15 cellular contexts compared by ENCODE assay signal in the genomic region with DNA sequence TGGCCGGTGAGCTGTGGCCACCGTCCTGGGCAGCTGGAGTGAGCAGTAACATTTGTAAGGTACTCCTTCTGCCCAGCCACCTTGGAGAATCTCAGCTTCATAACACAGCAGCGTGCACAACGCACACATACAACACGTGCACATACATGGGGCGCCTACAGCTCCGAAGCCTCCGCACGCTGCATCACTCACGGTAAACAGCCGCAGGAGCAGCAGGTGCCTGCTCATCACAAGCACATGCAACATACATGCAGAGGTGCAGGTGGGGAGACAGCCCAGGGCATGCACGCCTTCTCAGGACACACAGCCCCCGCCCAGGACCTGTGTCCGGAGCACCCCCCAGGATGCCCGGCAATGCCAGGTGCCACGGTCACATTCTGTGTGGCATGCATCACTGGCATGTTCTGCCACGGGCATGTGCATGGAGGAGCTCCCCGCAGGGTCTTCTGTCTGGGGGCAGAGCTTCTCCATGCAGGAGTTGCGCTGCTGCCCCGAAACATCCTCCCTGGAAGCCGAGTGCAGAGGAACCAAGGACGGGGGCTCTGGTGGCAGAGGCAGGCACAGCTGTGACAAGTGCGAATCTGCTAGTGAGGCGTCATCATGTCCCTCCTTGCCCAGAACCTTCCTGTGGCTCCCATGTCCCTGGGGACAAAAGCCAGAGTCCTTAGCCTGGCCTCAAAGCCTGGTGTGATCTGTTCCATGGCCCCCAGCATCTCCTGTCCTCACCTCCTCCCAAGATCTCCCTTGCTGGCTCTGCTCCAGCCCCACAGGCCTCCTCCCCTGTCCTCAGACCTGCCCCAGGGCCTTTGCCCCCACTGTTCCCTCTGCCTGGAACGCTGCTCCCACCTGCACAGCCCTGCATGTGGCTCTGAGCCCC.
DNase-seq lines count a peak whose midpoint lies in the region; ATAC-seq, FAIRE-seq and TF ChIP-seq lines count a peak whose summit lies in the region.
"Had no signal": no experiment of that assay in that cellular context is flagged by ENCODE, and none has a peak within 500 bp of the region (broad histone marks: within the 10 kb centered on the region; RNA-seq: fewer than 3 reads in every experiment).

No MANE protein-coding gene starts in this region.

- H4K8ac ChIP-seq in IMR-90 (ENCODE audit: low read depth in 2 of 2, low read length in 2 of 2), result no peak overlapping the region

- H3K9me3 ChIP-seq in IMR-90 (ENCODE audit: control insufficient read depth, insufficient read depth, low read length) (no peaks in the 10 kb centered on the region), pancreas (no peaks in the 10 kb centered on the region)
- H3K9me3 ChIP-seq: A549, gastrocnemius medialis had no signal

- no peak overlapping the region for H2AFZ ChIP-seq in IMR-90 (replicated peaks; ENCODE audit: low read length, poor library complexity)

- H3K4me3 Mint-ChIP-seq in activated CD8-positive, alpha-beta memory T cell treated with anti-CD3 and anti-CD28 coated beads, Interleukin-2, amount 10 ng/mL, durations not matched to agents 7 days and 5 days, result no peak overlapping the region
- H3K4me3 Mint-ChIP-seq in activated T-helper 17 cell treated with anti-CD3 and anti-CD28 coated beads, Interleukin-2, amount 50 U/mL, for 72 hours, result no peak overlapping the region
- H3K4me3 Mint-ChIP-seq: CD8-positive, alpha-beta memory T cell; central memory CD8-positive, alpha-beta T cell had no signal

- H2BK15ac ChIP-seq in IMR-90 (ENCODE audit: low read depth, low read length), result no peak overlapping the region

- in situ Hi-C loops in IMR-90 (cut with MboI; ENCODE audit: low sequenced_read_pairs), result no loop called here

- no peak for TF ChIP-seq RAD21 in IMR-90 (IDR thresholded peaks at IDR 0.05; ENCODE audit: low read length)

- H3K14ac ChIP-seq in IMR-90 (replicated peaks; ENCODE audit: low read depth, low read length), result no peak overlapping the region

- H3K27me3 ChIP-seq in IMR-90 (ENCODE audit: control insufficient read depth, insufficient read depth, low read length) (no peaks in the 10 kb centered on the region), pancreas (no peaks in the 10 kb centered on the region)
- H3K27me3 ChIP-seq: gastrocnemius medialis had no signal

- POLR2A ChIA-PET in IMR-90 (lab: Charles Lee; ENCODE audit: unreplicated experiment), result no interaction called here

- H3K4me3 ChIP-seq in IMR-90 (ENCODE audit: insufficient read depth, low read depth, low read length), result no peak overlapping the region
- H3K4me3 ChIP-seq in pancreas, result no peak overlapping the region
- H3K4me3 ChIP-seq: A549, gastrocnemius medialis had no signal

- H3K36me3 ChIP-seq in IMR-90 (ENCODE audit: control insufficient read depth, insufficient read depth, low read length) (peaks cover 1% of the 10 kb centered on the region; the same call in 1 of the 2 replicates), pancreas (no peaks in the 10 kb centered on the region)
- H3K36me3 ChIP-seq: gastrocnemius medialis had no signal

- no peak overlapping the region for H3K18ac ChIP-seq in IMR-90 (ENCODE audit: low read depth, low read length)

- no peak overlapping the region for H2BK120ac ChIP-seq in IMR-90 (ENCODE audit: low read depth, low read length)

- intact Hi-C loops in IMR-90 (cut with micrococcal nuclease), result no loop called here
- intact Hi-C loops in cardiac septum (cut with DNase I), result no loop called here
- intact Hi-C loops in pancreas (cut with DNase I), result no loop called here

- H3K27ac Mint-ChIP-seq in activated CD8-positive, alpha-beta memory T cell treated with anti-CD3 and anti-CD28 coated beads, Interleukin-2, amount 10 ng/mL, durations not matched to agents 7 days and 5 days, result no peak overlapping the region
- no peak overlapping the region for H3K27ac Mint-ChIP-seq in activated T-helper 17 cell treated with anti-CD3 and anti-CD28 coated beads, Interleukin-2, amount 50 U/mL, for 72 hours
- H3K27ac Mint-ChIP-seq: CD8-positive, alpha-beta memory T cell had no signal

- no peak overlapping the region for H3K9ac ChIP-seq in IMR-90 (ENCODE audit: low read depth, low read length)

- H3K36me3 Mint-ChIP-seq in activated CD8-positive, alpha-beta memory T cell treated with anti-CD3 and anti-CD28 coated beads, Interleukin-2, amount 10 ng/mL, durations not matched to agents 7 days and 5 days, result no peaks in the 10 kb centered on the region
- no peaks in the 10 kb centered on the region for H3K36me3 Mint-ChIP-seq in activated T-helper 17 cell treated with anti-CD3 and anti-CD28 coated beads, Interleukin-2, amount 50 U/mL, for 72 hours (ENCODE audit: low read depth)
- H3K36me3 Mint-ChIP-seq: CD8-positive, alpha-beta memory T cell had no signal

- H2BK5ac ChIP-seq in IMR-90 (ENCODE audit: low read depth, low read length, poor library complexity, severe bottlenecking), result no peak overlapping the region

- dilution Hi-C loops in IMR-90 (cut with HindIII; ENCODE audit: low sequenced_read_pairs, unreplicated experiment), result no loop called here

- H3K27ac ChIP-seq in IMR-90 (ENCODE audit: insufficient read depth, low read length) (no peak overlapping the region), pancreas (no peak overlapping the region)
- H3K27ac ChIP-seq: A549, gastrocnemius medialis had no signal

- no peak overlapping the region for H2BK20ac ChIP-seq in IMR-90 (ENCODE audit: low read depth, low read length)

- no peak overlapping the region for H3K4me2 ChIP-seq in IMR-90 (ENCODE audit: low read depth, low read length)
- H3K4me2 ChIP-seq: A549 had no signal

- TF ChIP-seq POLR2A in IMR-90 (IDR thresholded peaks at IDR 0.05; ENCODE audit: low read depth, low read length), result no peak

- H3K79me1 ChIP-seq in IMR-90 (ENCODE audit: low read depth in 1 of 2, low read length in 2 of 2), result peaks cover 0 to 9% of the 10 kb centered on the region in 2 experiments; a peak in 3 of 4 replicates

- WGBS in IMR-90 (ENCODE audit: extremely low coverage in 2 of 2, insufficient read length in 1 of 2), 2 experiments, result 92% methylated on average over 11 of the region's 25 CpGs; no CpG with 5 or more reads in 1 of the 2 experiments
- WGBS in pancreas, 2 donors, result 94% methylated on average over 25 of the region's 25 CpGs

- H3K9me1 ChIP-seq in IMR-90 (ENCODE audit: insufficient read depth, low read length), result 0 out of 2 replicates have a peak, but pooled peaks cover 3% of the 10 kb centered on the region

- no peak overlapping the region for H3K56ac ChIP-seq in IMR-90 (ENCODE audit: extremely low read depth, insufficient read depth, low read length)

- no peaks in the 10 kb centered on the region for H3K4me1 ChIP-seq in IMR-90 (ENCODE audit: control insufficient read depth, insufficient read depth, low read length)
- H3K4me1 ChIP-seq in pancreas, result peaks cover 0 to 9% (median 6%) of the 10 kb centered on the region in 3 donors
- H3K4me1 ChIP-seq: A549 had no signal

- H3K9me3 Mint-ChIP-seq in activated CD8-positive, alpha-beta memory T cell treated with anti-CD3 and anti-CD28 coated beads, Interleukin-2, amount 10 ng/mL, durations not matched to agents 7 days and 5 days (ENCODE audit: low read depth), result no peaks in the 10 kb centered on the region
- no peaks in the 10 kb centered on the region for H3K9me3 Mint-ChIP-seq in activated T-helper 17 cell treated with anti-CD3 and anti-CD28 coated beads, Interleukin-2, amount 50 U/mL, for 72 hours
- H3K9me3 Mint-ChIP-seq: CD8-positive, alpha-beta memory T cell; central memory CD8-positive, alpha-beta T cell had no signal

- no peak overlapping the region for H3K4ac ChIP-seq in IMR-90 (ENCODE audit: low read depth, low read length)

- no peak overlapping the region for H4K91ac ChIP-seq in IMR-90 (ENCODE audit: insufficient read depth, low read depth, low read length)

- DNase-seq in activated CD8-positive, alpha-beta memory T cell treated with anti-CD3 and anti-CD28 coated beads for 24 hours, result peak; percentile 41
- no peak for DNase-seq in activated CD8-positive, alpha-beta memory T cell treated with anti-CD3 and anti-CD28 coated beads, Interleukin-2, amount 10 ng/mL, durations not matched to agents 7 days and 5 days
- DNase-seq in IMR-90 (no peak), cardiac septum (ENCODE audit: low spot score) (peak; percentile 68), pancreas (peak; percentile 2 to 70 (median 26))
- DNase-seq in activated CD4-positive, alpha-beta T cell treated with anti-CD3 and anti-CD28 coated beads for 1 hour, result no peak
- DNase-seq: gastrocnemius medialis, NCI-H1417 treated with DMSO at 0.1 percent for 48 hours, NCI-H226, T1000 had no signal

- no peaks in the 10 kb centered on the region for H3K4me1 Mint-ChIP-seq in activated CD8-positive, alpha-beta memory T cell treated with anti-CD3 and anti-CD28 coated beads, Interleukin-2, amount 10 ng/mL, durations not matched to agents 7 days and 5 days
- no peaks in the 10 kb centered on the region for H3K4me1 Mint-ChIP-seq in activated T-helper 17 cell treated with anti-CD3 and anti-CD28 coated beads, Interleukin-2, amount 50 U/mL, for 72 hours
- H3K4me1 Mint-ChIP-seq: CD8-positive, alpha-beta memory T cell; central memory CD8-positive, alpha-beta T cell had no signal

- no peaks in the 10 kb centered on the region for H3K27me3 Mint-ChIP-seq in activated CD8-positive, alpha-beta memory T cell treated with anti-CD3 and anti-CD28 coated beads, Interleukin-2, amount 10 ng/mL, durations not matched to agents 7 days and 5 days
- peaks cover 11% of the 10 kb centered on the region for H3K27me3 Mint-ChIP-seq in activated T-helper 17 cell treated with anti-CD3 and anti-CD28 coated beads, Interleukin-2, amount 50 U/mL, for 72 hours

- CTCF ChIA-PET in activated CD8-positive, alpha-beta memory T cell treated with anti-CD3 and anti-CD28 coated beads, Interleukin-2, amount 10 ng/mL, durations not matched to agents 7 days and 5 days (lab: Charles Lee), result interaction anchor here (1.0 to 2.0 kb wide), 6 partner anchors 9 to 314 kb away, joined by 3 to 14 read pairs (median 8); no protein-coding TSS in a partner anchor
- CTCF ChIA-PET in IMR-90 (lab: Yijun Ruan, JAX), result no interaction called here

- no peak overlapping the region for H3K23ac ChIP-seq in IMR-90 (ENCODE audit: low read depth, low read length)

- peak overlapping the region; percentile 3 for H2AK9ac ChIP-seq in IMR-90 (replicated peaks; ENCODE audit: low read depth, low read length, poor library complexity)

- no TSS peak for BruUV-seq in IMR-90 (replicated peaks; lab: Mats Ljungman, UMichigan)

- H4K5ac ChIP-seq in IMR-90 (ENCODE audit: low read depth, low read length), result no peak overlapping the region

- no peak for FAIRE-seq in pancreas (lab: Jason Lieb, UNC)
- FAIRE-seq: A549 had no signal

- H2AK5ac ChIP-seq in IMR-90 (ENCODE audit: low read depth, low read length), result no peak overlapping the region

- TF ChIP-seq CTCF in IMR-90 (conservative IDR thresholded peaks at IDR 0.05; ENCODE audit: low read depth, low read length) (no peak), pancreas (IDR thresholded peaks at IDR 0.05) (no peak)

- peaks cover 51% of the 10 kb centered on the region for H4K20me1 ChIP-seq in IMR-90 (ENCODE audit: insufficient read depth, low read length)

- ATAC-seq in activated CD8-positive, alpha-beta memory T cell treated with anti-CD3 and anti-CD28 coated beads, Interleukin-2, amount 10 ng/mL, durations not matched to agents 7 days and 5 days, result no peak
- ATAC-seq in IMR-90 (ENCODE audit: low read depth) (no peak), pancreas (no peak), GM21367 (IDR thresholded peaks at IDR 0.05; ENCODE audit: unreplicated experiment) (no peak)
- no peak for ATAC-seq in activated T-helper 17 cell treated with anti-CD3 and anti-CD28 coated beads, Interleukin-2, amount 50 U/mL, for 72 hours (replicated peaks)
- ATAC-seq: gastrocnemius medialis had no signal

Comparison
In these comparisons a context has a peak if more than half of its experiments do, and no peak if none do; other contexts are left out.
1. DNase-seq: peak in activated CD8-positive, alpha-beta memory T cell treated with anti-CD3 and anti-CD28 coated beads for 24 hours (single experiment), cardiac septum (single experiment) and pancreas (6 of 6); none in activated CD8-positive, alpha-beta memory T cell treated with anti-CD3 and anti-CD28 coated beads, Interleukin-2, amount 10 ng/mL, durations not matched to agents 7 days and 5 days (single experiment), IMR-90 (single experiment) and activated CD4-positive, alpha-beta T cell treated with anti-CD3 and anti-CD28 coated beads for 1 hour (single experiment).